In the genomic region with DNA sequence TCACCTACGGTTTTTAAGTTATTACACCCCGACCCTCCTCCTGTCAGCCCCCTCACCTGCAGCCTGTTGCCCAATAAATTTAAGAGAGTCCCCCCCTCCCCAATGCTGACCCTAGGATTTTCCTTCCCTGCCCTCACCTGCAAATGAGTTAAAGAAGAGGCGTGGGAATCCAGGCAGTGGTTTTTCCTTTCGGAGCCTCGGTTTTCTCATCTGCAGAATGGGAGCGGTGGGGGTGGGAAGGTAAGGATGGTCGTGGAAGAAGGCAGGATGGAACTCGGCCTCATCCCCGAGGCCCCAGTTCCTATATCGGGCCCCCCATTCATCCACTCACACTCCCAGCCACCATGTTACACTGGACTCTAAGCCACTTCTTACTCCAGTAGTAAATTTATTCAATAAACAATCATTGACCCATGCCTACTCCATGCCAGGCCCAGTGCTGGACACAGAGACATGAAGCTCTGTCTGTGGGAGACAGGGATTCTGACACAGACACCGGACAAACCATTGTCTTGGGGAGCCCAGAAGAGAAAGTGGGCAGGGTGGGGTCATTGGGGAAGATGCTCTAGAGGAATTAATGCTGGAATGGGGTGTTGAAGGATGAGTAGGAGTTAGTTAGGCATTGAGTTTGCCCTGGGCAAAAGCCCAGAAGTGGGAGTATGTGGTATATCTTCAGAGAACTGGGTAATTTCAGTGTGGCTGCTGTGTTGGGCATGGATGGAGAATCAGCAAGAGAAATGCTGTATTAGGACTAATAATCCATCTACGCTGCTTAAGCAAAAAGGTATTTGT, we compare ENCODE assay signal across 33 cellular contexts. TPM values are rescaled to one million over a fixed set of nuclear protein-coding genes. Genes with fewer than 3 reads are reported as not detected.
"Had no signal": no experiment of that assay in that cellular context is flagged by ENCODE, and none has a peak within 500 bp of the region (broad histone marks: within the 10 kb centered on the region; RNA-seq: fewer than 3 reads in every experiment).

No MANE protein-coding gene starts in this region.

- H3K27ac Mint-ChIP-seq: dendritic cell treated with granulocyte-macrophage colony-stimulating factor and Interleukin-4, amounts not matched to agents 40 ng/mL and 50 ng/mL, for 4 days; endodermal cell; nephron; stimulated activated memory B cell treated with anti-CD40 and anti-IgM and Interleukin-4, amounts not matched to agents 10 μg/mL and 1 μg/mL and 100 μg/mL, for 72 hours; type B pancreatic cell had no signal

- H3K79me2 ChIP-seq: hepatocyte had no signal

- H3K27me3 Mint-ChIP-seq: naive thymus-derived CD4-positive, alpha-beta T cell; stimulated activated memory B cell treated with anti-CD40 and anti-IgM and Interleukin-4, amounts not matched to agents 10 μg/mL and 1 μg/mL and 100 μg/mL, for 72 hours; type B pancreatic cell had no signal

- H3K4me3 Mint-ChIP-seq: dendritic cell treated with granulocyte-macrophage colony-stimulating factor and Interleukin-4, amounts not matched to agents 40 ng/mL and 50 ng/mL, for 4 days; endodermal cell; naive thymus-derived CD4-positive, alpha-beta T cell; nephron; stimulated activated memory B cell treated with anti-CD40 and anti-IgM and Interleukin-4, amounts not matched to agents 10 μg/mL and 1 μg/mL and 100 μg/mL, for 72 hours; type B pancreatic cell had no signal

- ATAC-seq: foreskin keratinocyte; gastroesophageal sphincter; naive thymus-derived CD4-positive, alpha-beta T cell; psoas muscle; stimulated activated memory B cell treated with anti-CD40 and anti-IgM and Interleukin-4, amounts not matched to agents 10 μg/mL and 1 μg/mL and 100 μg/mL, for 72 hours; stimulated activated naive CD8-positive, alpha-beta T cell treated with anti-CD3 and anti-CD28 coated beads, Interleukin-15, Interleukin-2, amounts not matched to agents 100 U/mL and 50 U/mL, for 24 hours had no signal

- H3K4me3 ChIP-seq: colonic mucosa, esophagus muscularis mucosa, gastroesophageal sphincter, heart left ventricle, hepatocyte, lung, ovary, psoas muscle, skin epidermis, spleen, testis, tibial artery had no signal

- H3K4me2 ChIP-seq: hepatocyte had no signal

- H3K4me1 Mint-ChIP-seq: endodermal cell had no signal

- H3K4me1 ChIP-seq: colonic mucosa, spleen, tibial artery had no signal

- H3K9me3 ChIP-seq: colonic mucosa, esophagus muscularis mucosa, gastroesophageal sphincter, ovary, testis had no signal

- H3K36me3 ChIP-seq: colonic mucosa, ovary had no signal

- H3K27me3 ChIP-seq: colonic mucosa, foreskin keratinocyte, heart left ventricle, hepatocyte, ovary, testis had no signal

- DNase-seq: colonic mucosa; effector CD8-positive, alpha-beta T cell; endodermal cell; foreskin keratinocyte; heart left ventricle; kidney; mesendoderm; midbrain; naive thymus-derived CD4-positive, alpha-beta T cell; occipital lobe; ovary; psoas muscle; right cardiac atrium; spleen; stimulated activated CD4-positive, alpha-beta T cell treated with anti-CD3 and anti-CD28 coated beads, Interleukin-4, amount 100 ng/mL, for 4 hours; stimulated activated naive CD8-positive, alpha-beta T cell treated with anti-CD3 and anti-CD28 coated beads, Interleukin-15, Interleukin-2, amounts not matched to agents 100 U/mL and 50 U/mL, for 24 hours; substantia nigra; testis; tibial artery had no signal

- H3K27ac ChIP-seq: colonic mucosa, esophagus muscularis mucosa, foreskin keratinocyte, gastroesophageal sphincter, heart left ventricle, hepatocyte, ovary, skin epidermis, spleen, testis, tibial artery had no signal

- FAIRE-seq: kidney had no signal

- H2AFZ ChIP-seq: hepatocyte had no signal

- H3K9me3 Mint-ChIP-seq: dendritic cell treated with granulocyte-macrophage colony-stimulating factor and Interleukin-4, amounts not matched to agents 40 ng/mL and 50 ng/mL, for 4 days; nephron; type B pancreatic cell had no signal

RNA-seq across cellular contexts. Expression of a gene that starts 19.2 kb away (rescaled TPM):
- total RNA-seq: epithelial cell of proximal tubule; fibroblast of lung; foreskin keratinocyte; kidney; left lobe of liver; mucosa of gallbladder; naive thymus-derived CD4-positive, alpha-beta T cell; renal cortical epithelial cell had no signal
- polyA plus RNA-seq: fibroblast of lung; foreskin keratinocyte; naive thymus-derived CD4-positive, alpha-beta T cell had no signal

RNA-seq across cellular contexts. Expression of a gene that starts 37.1 kb away (rescaled TPM):
- total RNA-seq: colonic mucosa; esophagus muscularis mucosa; left lobe of liver; naive thymus-derived CD4-positive, alpha-beta T cell; right cardiac atrium had no signal

RNA-seq across cellular contexts. Expression of a gene that starts 58.3 kb away (rescaled TPM):
- total RNA-seq: fibroblast of lung; naive thymus-derived CD4-positive, alpha-beta T cell; occipital lobe; renal cortical epithelial cell had no signal
- polyA plus RNA-seq: fibroblast of lung; hepatocyte; naive thymus-derived CD4-positive, alpha-beta T cell had no signal
